In the genomic region with DNA sequence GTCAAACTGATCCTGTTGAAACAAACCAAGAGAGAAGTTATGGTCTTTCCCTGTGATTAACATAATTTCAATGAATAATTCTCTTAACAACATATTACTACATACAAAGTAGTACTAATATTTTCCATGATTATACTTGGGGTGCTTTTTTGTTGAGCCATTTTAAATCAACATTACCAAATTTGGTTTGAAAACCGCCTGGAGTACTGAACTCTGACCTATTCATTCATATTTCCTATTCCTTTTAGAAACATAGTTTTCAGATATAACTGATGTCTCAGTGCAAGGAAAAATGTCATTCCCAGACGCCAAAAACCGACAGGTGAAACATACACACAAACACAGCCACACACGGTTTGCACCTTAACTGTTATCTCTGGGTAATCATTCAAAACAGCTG, we compare ENCODE assay signal across 10 cellular contexts. TPM values are rescaled to one million over a fixed set of nuclear protein-coding genes. Genes with fewer than 3 reads are reported as not detected.
DNase-seq lines count a peak whose midpoint lies in the region; ATAC-seq and TF ChIP-seq lines count a peak whose summit lies in the region.
"Had no signal": no experiment of that assay in that cellular context is flagged by ENCODE, and none has a peak within 500 bp of the region (broad histone marks: within the 10 kb centered on the region; RNA-seq: fewer than 3 reads in every experiment).

No MANE protein-coding gene starts in this region.

- H3K36me3 ChIP-seq in Peyer's patch (no peaks in the 10 kb centered on the region), rectal smooth muscle tissue (ENCODE audit: control insufficient read depth, insufficient read depth, low read length) (no peaks in the 10 kb centered on the region)
- peaks cover 6% of the 10 kb centered on the region for H3K36me3 ChIP-seq in effector memory CD4-positive, alpha-beta T cell (ENCODE audit: control insufficient read depth, insufficient read depth, low read length)

- peaks cover 0 to 35% (median 10%) of the 10 kb centered on the region in 4 donors for H3K4me1 ChIP-seq in Peyer's patch
- peaks cover 60% of the 10 kb centered on the region for H3K4me1 ChIP-seq in effector memory CD4-positive, alpha-beta T cell (ENCODE audit: control insufficient read depth, insufficient read depth, low read length, poor library complexity, severe bottlenecking)
- H3K4me1 ChIP-seq in rectal smooth muscle tissue (ENCODE audit: control insufficient read depth, insufficient read depth, low read length), result peaks cover 31% of the 10 kb centered on the region

- peak; percentile 36 for DNase-seq in CD1c-positive myeloid dendritic cell (ENCODE audit: extremely low spot score)
- DNase-seq in Peyer's patch, result no peak
- no peak for DNase-seq in effector memory CD4-positive, alpha-beta T cell
- no peak for DNase-seq in GM19240 (ENCODE audit: insufficient read length, low spot score)
- no peak for DNase-seq in NCI-H1436 treated with DMSO at 0.1 percent for 48 hours (lab: John Stamatoyannopoulos, UW)
- DNase-seq in GM13977 (ENCODE audit: low spot score), result no peak
- DNase-seq: endodermal cell, NCI-H345 had no signal

- H3K27ac ChIP-seq in Peyer's patch, result peak overlapping the region; percentile 50 to 71 (median 63)
- H3K27ac ChIP-seq in effector memory CD4-positive, alpha-beta T cell (ENCODE audit: insufficient read depth, low read length, poor library complexity, severe bottlenecking), result peak overlapping the region; percentile 54
- peak overlapping the region; percentile 68 for H3K27ac ChIP-seq in rectal smooth muscle tissue (ENCODE audit: low read depth, low read length)

- ATAC-seq in GM18505 (IDR thresholded peaks at IDR 0.05; ENCODE audit: unreplicated experiment), result no peak

- no peak overlapping the region for H3K9ac ChIP-seq in rectal smooth muscle tissue (ENCODE audit: low read length)

- H3K4me3 ChIP-seq in Peyer's patch (no peak overlapping the region), rectal smooth muscle tissue (ENCODE audit: low read length) (no peak overlapping the region)
- no peak overlapping the region for H3K4me3 ChIP-seq in effector memory CD4-positive, alpha-beta T cell (ENCODE audit: insufficient read depth, low read depth, low read length, poor library complexity, severe bottlenecking)

- in situ Hi-C loops in GM13977 (cut with MboI; ENCODE audit: low pct_unique_long_range_greater_than_20kb, low sequenced_read_pairs, unreplicated experiment), result no loop called here

- H3K27me3 ChIP-seq in Peyer's patch, result no peaks in the 10 kb centered on the region
- H3K27me3 ChIP-seq in effector memory CD4-positive, alpha-beta T cell (replicated peaks; ENCODE audit: control insufficient read depth, insufficient read depth, low read length, poor library complexity, severe bottlenecking), result no peaks in the 10 kb centered on the region
- no peaks in the 10 kb centered on the region for H3K27me3 ChIP-seq in rectal smooth muscle tissue (ENCODE audit: control insufficient read depth, insufficient read depth, low read length)

- no peak for TF ChIP-seq POLR2A in Peyer's patch (IDR thresholded peaks at IDR 0.05)
- TF ChIP-seq POLR2A in GM18505 (IDR thresholded peaks at IDR 0.05; ENCODE audit: borderline replicate concordance, extremely low read depth, insufficient read depth, insufficient read length), result no peak

- TF ChIP-seq CTCF in Peyer's patch (IDR thresholded peaks at IDR 0.05), result no peak
- TF ChIP-seq CTCF in GM13977 (IDR thresholded peaks at IDR 0.05; ENCODE audit: extremely low read depth, insufficient read depth, missing control alignments), result no peak

- H3K9me3 ChIP-seq in Peyer's patch, result no peaks in the 10 kb centered on the region
- H3K9me3 ChIP-seq in effector memory CD4-positive, alpha-beta T cell (ENCODE audit: control insufficient read depth, low read length), result no peaks in the 10 kb centered on the region

RNA-seq across cellular contexts. Expression of a gene that starts 48.0 kb away (rescaled TPM):
- total RNA-seq in Peyer's patch, result 100 to 1,000 TPM in 1 of 4 donors, 10 to 100 TPM in 2, 1 to 10 TPM in 1; 9.8 to 163 (median 22.2) TPM

RNA-seq across cellular contexts. Expression of a gene that starts 58.8 kb away (rescaled TPM):
- 10 to 100 TPM; 16.6 to 29.0 (median 22.3) TPM for total RNA-seq in Peyer's patch
